14 cellular contexts compared by ENCODE assay signal in genomic region chr5:153619706-153620105, GRCh38.
DNase-seq lines count a peak whose midpoint lies in the region; TF ChIP-seq lines count a peak whose summit lies in the region.
"Had no signal": no experiment of that assay in that cellular context is flagged by ENCODE, and none has a peak within 500 bp of the region (broad histone marks: within the 10 kb centered on the region; RNA-seq: fewer than 3 reads in every experiment).

No MANE protein-coding gene starts in this region.

- intact Hi-C loops in head of caudate nucleus (cut with DNase I), result no loop called here

- H3K36me3 ChIP-seq in brain microvascular endothelial cell (replicated peaks), result no peaks in the 10 kb centered on the region
- H3K36me3 ChIP-seq in hepatocyte (replicated peaks; ENCODE audit: insufficient read depth, low read depth), result no peaks in the 10 kb centered on the region
- H3K36me3 ChIP-seq: thoracic aorta had no signal

- WGBS in hepatocyte (ENCODE audit: low lambda C conversion rate, missing lambda C conversion rate), result 81% methylated on average over 2 of the region's 2 CpGs

- no peaks in the 10 kb centered on the region for H3K9me2 ChIP-seq in hepatocyte (replicated peaks; ENCODE audit: insufficient read depth)

- no peak overlapping the region for H3K4me2 ChIP-seq in hepatocyte

- no peak overlapping the region for H3K4me3 ChIP-seq in AG10803 (ENCODE audit: low read length)
- H3K4me3 ChIP-seq in NB4 (ENCODE audit: low read depth, low read length), result no peak overlapping the region
- H3K4me3 ChIP-seq in brain microvascular endothelial cell (ENCODE audit: low read depth, low read length), result no peak overlapping the region
- H3K4me3 ChIP-seq in hepatocyte, result no peak overlapping the region
- H3K4me3 ChIP-seq: thoracic aorta had no signal

- H3K4me1 ChIP-seq in hepatocyte (ENCODE audit: insufficient read depth), result no peaks in the 10 kb centered on the region

- H3K27ac ChIP-seq in brain microvascular endothelial cell (peak overlapping the region; percentile 41), hepatocyte (no peak overlapping the region)
- H3K27ac ChIP-seq: thoracic aorta had no signal

- TF ChIP-seq CTCF in AG10803 (conservative IDR thresholded peaks at IDR 0.05; ENCODE audit: low read length) (no peak), NB4 (IDR thresholded peaks at IDR 0.05; ENCODE audit: low read depth, low read length) (no peak), brain microvascular endothelial cell (IDR thresholded peaks at IDR 0.05; ENCODE audit: low read depth, low read length, missing control alignments) (no peak), hepatocyte (IDR thresholded peaks at IDR 0.05; ENCODE audit: poor library complexity) (no peak)

- in situ Hi-C loops in brain microvascular endothelial cell (cut with HindIII; ENCODE audit: low pct_ligation_motif_present, low sequenced_read_pairs), result no loop called here

- no peaks in the 10 kb centered on the region for H3K9me3 ChIP-seq in hepatocyte (ENCODE audit: low read depth)
- H3K9me3 ChIP-seq: thoracic aorta had no signal

- no peaks in the 10 kb centered on the region for H4K20me1 ChIP-seq in hepatocyte (ENCODE audit: insufficient read depth, poor library complexity, severe bottlenecking)

- DNase-seq in AG10803 (ENCODE audit: low read depth) (peak; percentile 31), NB4 (ENCODE audit: low read depth) (peak; percentile 2), brain microvascular endothelial cell (peak; percentile 59), hepatocyte (ENCODE audit: low spot score) (peak; percentile 11), glomerular visceral epithelial cell (ENCODE audit: extremely low spot score) (no peak), head of caudate nucleus (no peak), DMS153 (lab: John Stamatoyannopoulos, UW) (no peak)
- DNase-seq in activated CD4-positive, alpha-beta T cell treated with anti-CD3 and anti-CD28 coated beads, Interleukin-2, amount 50 U/mL, for 4 hours, result no peak
- DNase-seq: activated CD8-positive, alpha-beta memory T cell treated with anti-CD3 and anti-CD28 coated beads for 24 hours; activated naive CD4-positive, alpha-beta T cell treated with Interleukin-2 at 50 U/mL for 16 hours; NCI-H146; NCI-H526; posterior cingulate gyrus had no signal

- H3K27me3 ChIP-seq in brain microvascular endothelial cell (replicated peaks), result no peaks in the 10 kb centered on the region
- H3K27me3 ChIP-seq in hepatocyte, result no peaks in the 10 kb centered on the region

- TF ChIP-seq POLR2A in NB4 (IDR thresholded peaks at IDR 0.05; ENCODE audit: extremely low read depth, insufficient read length), result no peak

- H2AFZ ChIP-seq in hepatocyte, result no peak overlapping the region

- H3K79me2 ChIP-seq in hepatocyte, result no peaks in the 10 kb centered on the region

Comparison
In these comparisons a context has a peak if more than half of its experiments do, and no peak if none do; other contexts are left out.
1. DNase-seq: peak in AG10803 (single experiment), NB4 (single experiment), brain microvascular endothelial cell (single experiment) and hepatocyte (single experiment); none in glomerular visceral epithelial cell (single experiment), activated CD4-positive, alpha-beta T cell treated with anti-CD3 and anti-CD28 coated beads, Interleukin-2, amount 50 U/mL, for 4 hours (0 of 2), head of caudate nucleus (0 of 42) and DMS153 (single experiment).